19 cellular contexts compared by ENCODE assay signal in the genomic region with DNA sequence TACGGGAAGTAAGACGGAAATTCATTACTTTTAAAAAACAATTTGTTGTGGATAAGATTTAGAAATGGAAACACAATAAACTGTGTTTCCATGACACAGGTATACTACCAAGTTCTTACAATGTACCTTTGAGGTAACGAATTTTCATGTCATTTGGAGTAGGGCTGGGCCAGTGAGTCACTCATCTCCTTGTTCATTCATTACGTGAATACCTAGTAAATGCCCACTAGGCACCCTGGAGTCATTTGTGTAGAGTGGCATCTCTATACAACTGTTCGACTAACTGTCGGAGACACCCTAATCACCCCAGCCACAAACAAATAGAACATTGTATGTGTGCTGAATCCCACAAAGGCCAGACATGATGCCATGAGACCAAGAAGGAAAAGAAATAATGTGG.
DNase-seq lines count a peak whose midpoint lies in the region; ATAC-seq, FAIRE-seq and TF ChIP-seq lines count a peak whose summit lies in the region.
"Had no signal": no experiment of that assay in that cellular context is flagged by ENCODE, and none has a peak within 500 bp of the region (broad histone marks: within the 10 kb centered on the region; RNA-seq: fewer than 3 reads in every experiment).

No MANE protein-coding gene starts in this region.

- ATAC-seq in foreskin keratinocyte (peak; percentile 54), GM21786 (IDR thresholded peaks at IDR 0.05; ENCODE audit: unreplicated experiment) (no peak), left cardiac atrium (no peak)
- ATAC-seq: A549, Panc1 had no signal

- H3K36me3 ChIP-seq in bronchial epithelial cell (ENCODE audit: control insufficient read depth, insufficient read depth, low read length) = no peaks in the 10 kb centered on the region

- peak; percentile 41 for DNase-seq in COLO829 (ENCODE audit: low spot score)
- DNase-seq in NCI-H69 (lab: John Stamatoyannopoulos, UW) = peak; percentile 6
- DNase-seq in bronchial epithelial cell (ENCODE audit: low read depth) = peak; percentile 62
- DNase-seq in foreskin keratinocyte = peak; percentile 34 to 70
- DNase-seq in left cardiac atrium = no peak
- no peak for DNase-seq in GM13977 (ENCODE audit: low spot score)
- no peak for DNase-seq in stimulated activated CD4-positive, alpha-beta T cell treated with anti-CD3 and anti-CD28 coated beads, Interleukin-4, amount 100 ng/mL, for 4 hours
- DNase-seq: DMS79, H7, Kasumi-1, MM.1S, NCI-H1048, NCI-H1417 treated with DMSO at 0.1 percent for 48 hours, NCI-H187 treated with DMSO at 0.1 percent for 48 hours, NCI-H226, NCI-H524 treated with DMSO at 0.1 percent for 48 hours had no signal

- intact Hi-C loops in left cardiac atrium (cut with DNase I) = no loop called here

- no peaks in the 10 kb centered on the region for H3K27me3 ChIP-seq in bronchial epithelial cell (ENCODE audit: control insufficient read depth, insufficient read depth, low read length)
- H3K27me3 ChIP-seq in foreskin keratinocyte = no peaks in the 10 kb centered on the region

- in situ Hi-C loops in GM13977 (cut with MboI; ENCODE audit: low pct_unique_long_range_greater_than_20kb, low sequenced_read_pairs, unreplicated experiment) = no loop called here

- H3K4me3 ChIP-seq in bronchial epithelial cell (ENCODE audit: low read depth, low read length) = no peak overlapping the region
- H3K4me3 ChIP-seq: A549 had no signal

- peak overlapping the region; percentile 64 for H3K27ac ChIP-seq in foreskin keratinocyte
- H3K27ac ChIP-seq: A549 had no signal

- FAIRE-seq in bronchial epithelial cell (lab: Jason Lieb, UNC) = no peak
- FAIRE-seq: A549 had no signal

- TF ChIP-seq CTCF in bronchial epithelial cell (IDR thresholded peaks at IDR 0.05; ENCODE audit: insufficient read depth, low read length, severe bottlenecking) (no peak), foreskin keratinocyte (conservative IDR thresholded peaks at IDR 0.05) (no peak), GM13977 (IDR thresholded peaks at IDR 0.05; ENCODE audit: extremely low read depth, insufficient read depth, missing control alignments) (no peak)

- peaks cover 36% of the 10 kb centered on the region for H3K4me1 ChIP-seq in foreskin keratinocyte

Comparison
In these comparisons a context has a peak if more than half of its experiments do, and no peak if none do; other contexts are left out.
1. DNase-seq: peak in COLO829 (single experiment), NCI-H69 (single experiment), bronchial epithelial cell (single experiment) and foreskin keratinocyte (2 of 2); none in left cardiac atrium (single experiment), GM13977 (single experiment) and stimulated activated CD4-positive, alpha-beta T cell treated with anti-CD3 and anti-CD28 coated beads, Interleukin-4, amount 100 ng/mL, for 4 hours (0 of 2).